Comparison of ENCODE assay signal across 26 cellular contexts in genomic region chr12:107513184-107513583, GRCh38.
"Had no signal": no experiment of that assay in that cellular context is flagged by ENCODE, and none has a peak within 500 bp of the region (broad histone marks: within the 10 kb centered on the region; RNA-seq: fewer than 3 reads in every experiment).

No MANE protein-coding gene starts in this region.

- H3K4me1 Mint-ChIP-seq: memory B cell had no signal

- H3K4me1 ChIP-seq: pancreas, transverse colon, upper lobe of right lung, uterus had no signal

- ATAC-seq: esophagus mucosa; foreskin keratinocyte; natural killer cell; pancreas; stimulated activated naive CD8-positive, alpha-beta T cell treated with anti-CD3 and anti-CD28 coated beads, Interleukin-15, amount 100 ng/mL, for 72 hours; upper lobe of right lung had no signal

- H3K4me3 ChIP-seq: lung, pancreas, right lobe of liver, smooth muscle cell, suprapubic skin, transverse colon, upper lobe of right lung, uterus had no signal

- H3K4me2 ChIP-seq: smooth muscle cell had no signal

- H3K9me3 ChIP-seq: pancreas, right lobe of liver, suprapubic skin, transverse colon, upper lobe of right lung, uterus had no signal

- H3K27ac Mint-ChIP-seq: immature natural killer cell, memory B cell, natural killer cell, progenitor cell of endocrine pancreas had no signal

- H3K36me3 Mint-ChIP-seq: immature natural killer cell, memory B cell, natural killer cell had no signal

- H3K4me3 Mint-ChIP-seq: immature natural killer cell; memory B cell; natural killer cell; stimulated activated naive CD8-positive, alpha-beta T cell treated with anti-CD3 and anti-CD28 coated beads, Interleukin-15, amount 100 ng/mL, for 72 hours had no signal

- H3K27ac ChIP-seq: epithelial cell of prostate, foreskin keratinocyte, pancreas, right lobe of liver, suprapubic skin, transverse colon, upper lobe of right lung, uterus had no signal

- FAIRE-seq: keratinocyte, pancreas had no signal

- H3K27me3 ChIP-seq: foreskin keratinocyte, pancreas, right lobe of liver, suprapubic skin, transverse colon, upper lobe of right lung, uterus had no signal

- H3K36me3 ChIP-seq: pancreas, right lobe of liver, suprapubic skin, transverse colon, upper lobe of right lung, uterus had no signal

- DNase-seq: cortex of kidney; foreskin keratinocyte; glutamatergic neuron; hypothalamus; immature natural killer cell; natural killer cell; occipital lobe; pancreas; right lobe of liver; stimulated activated CD4-positive, alpha-beta T cell treated with anti-CD3 and anti-CD28 coated beads, Interleukin-12 subunit alpha, Interleukin-12 subunit beta, amount 100 ng/mL, for 4 hours; stimulated activated CD4-positive, alpha-beta T cell treated with anti-CD3 and anti-CD28 coated beads, Interleukin-1b, Interleukin-23, amount 100 ng/mL, for 48 hours; stimulated activated CD4-positive, alpha-beta T cell treated with anti-CD3 and anti-CD28 coated beads, Interleukin-4, amount 100 ng/mL, for 1 hour; stimulated activated CD8-positive, alpha-beta memory T cell treated with anti-CD3 and anti-CD28 coated beads, Interleukin-4, amount 100 ng/mL, for 48 hours; stimulated activated naive CD4-positive, alpha-beta T cell; stimulated activated naive CD8-positive, alpha-beta T cell treated with anti-CD3 and anti-CD28 coated beads, Interleukin-15, amount 100 ng/mL, for 72 hours; transverse colon; upper lobe of right lung; uterus had no signal

- H3K9me3 Mint-ChIP-seq: immature natural killer cell; natural killer cell; stimulated activated naive CD8-positive, alpha-beta T cell treated with anti-CD3 and anti-CD28 coated beads, Interleukin-15, amount 100 ng/mL, for 72 hours had no signal

- H3K27me3 Mint-ChIP-seq: stimulated activated naive CD8-positive, alpha-beta T cell treated with anti-CD3 and anti-CD28 coated beads, Interleukin-15, amount 100 ng/mL, for 72 hours had no signal
